Comparison of ENCODE assay signal across 8 cellular contexts in the genomic region with DNA sequence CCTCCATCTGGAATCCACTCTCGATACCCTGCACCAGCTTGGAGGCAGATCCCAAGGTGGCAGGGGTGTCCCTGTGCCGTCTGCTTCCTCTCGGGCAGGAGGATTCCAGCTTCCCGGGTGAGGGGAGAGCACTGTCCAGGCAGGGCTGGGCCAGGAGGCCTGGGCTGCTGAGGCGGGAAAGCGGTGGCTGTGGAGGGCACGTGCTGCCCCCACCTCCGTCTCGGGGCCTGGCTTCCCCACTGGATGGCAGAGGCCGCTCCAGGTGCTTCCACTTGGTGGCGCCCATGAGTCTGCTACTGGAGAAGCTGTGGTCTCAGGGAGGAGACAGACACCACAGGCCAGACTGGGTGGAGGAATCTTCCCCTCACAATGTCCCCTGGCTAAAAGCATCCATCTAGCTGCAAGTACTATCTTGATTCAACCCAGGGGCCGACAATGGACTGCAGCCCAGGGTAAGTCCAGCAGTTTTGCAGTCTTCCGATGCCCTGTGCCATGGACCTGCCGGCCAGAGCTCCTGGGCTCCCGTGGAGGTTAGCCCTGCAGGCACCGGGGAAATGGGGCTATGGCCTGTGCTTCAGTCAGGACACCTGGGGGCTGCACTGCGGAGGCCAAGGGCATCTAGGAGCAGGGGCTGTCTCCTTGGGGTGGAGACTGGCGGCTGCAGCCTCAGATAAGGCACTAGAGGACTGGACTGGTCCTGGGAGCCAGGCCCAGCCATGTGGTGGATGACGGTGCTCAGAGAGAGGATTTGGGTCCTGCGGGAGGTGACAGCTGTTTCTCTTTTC. TPM values are rescaled to one million over a fixed set of nuclear protein-coding genes. Genes with fewer than 3 reads are reported as not detected.
DNase-seq lines count a peak whose midpoint lies in the region; ATAC-seq and TF ChIP-seq lines count a peak whose summit lies in the region.

No MANE protein-coding gene starts in this region.

- no peak overlapping the region for H2AFZ ChIP-seq in DND-41 (ENCODE audit: low read depth, low read length)

- DNase-seq in DND-41, result peak; percentile 48
- DNase-seq in activated CD8-positive, alpha-beta memory T cell treated with anti-CD3 and anti-CD28 coated beads, Interleukin-2, amount 50 U/mL, for 48 hours, result peak; percentile 78
- DNase-seq in Right ventricle myocardium superior, result peak; percentile 64
- DNase-seq in stimulated activated CD4-positive, alpha-beta T cell treated with anti-CD3 and anti-CD28 coated beads, Interleukin-15, amount 100 ng/mL, for 24 hours, result peak; percentile 64
- no peak for DNase-seq in NOMO-1 (lab: John Stamatoyannopoulos, UW; ENCODE audit: unreplicated experiment in 2 of 2)

- H3K4me2 ChIP-seq in DND-41 (ENCODE audit: insufficient read depth, low read length), result no peak overlapping the region

- H4K20me1 ChIP-seq in DND-41 (ENCODE audit: insufficient read depth, low read length), result 0 out of 2 replicates have a peak, but pooled peaks cover 5% of the 10 kb centered on the region

- no peak overlapping the region for H3K4me3 ChIP-seq in DND-41 (ENCODE audit: low read depth in 1 of 2, low read length in 2 of 2)

- ATAC-seq in DND-41 (ENCODE audit: insufficient read depth, low read depth) (peak; percentile 73; the same call in 2 of the 3 replicates), Right ventricle myocardium superior (ENCODE audit: poor library complexity) (peak; percentile 20), GM18907 (IDR thresholded peaks at IDR 0.05; ENCODE audit: unreplicated experiment) (no peak), HG03280 (IDR thresholded peaks at IDR 0.05; ENCODE audit: unreplicated experiment) (no peak)

- no peak overlapping the region for H3K27ac ChIP-seq in DND-41 (ENCODE audit: low read length)

- H3K4me1 ChIP-seq in DND-41 (ENCODE audit: insufficient read depth, low read length), result no peaks in the 10 kb centered on the region

- peaks cover 18% of the 10 kb centered on the region for H3K36me3 ChIP-seq in DND-41 (ENCODE audit: insufficient read depth, low read length)

- peak; percentile 65 for TF ChIP-seq CTCF in DND-41 (IDR thresholded peaks at IDR 0.05; ENCODE audit: borderline replicate concordance, extremely low read depth, low read length, poor library complexity, severe bottlenecking)
- peak; percentile 44 for TF ChIP-seq CTCF in LNCAP (IDR thresholded peaks at IDR 0.05)

- no peaks in the 10 kb centered on the region for H3K27me3 ChIP-seq in DND-41 (ENCODE audit: insufficient read depth, low read length, poor library complexity)

- intact Hi-C loops in Right ventricle myocardium superior (cut with DNase I), result no loop called here

- H3K79me2 ChIP-seq in DND-41 (ENCODE audit: insufficient read depth, low read length), result no peaks in the 10 kb centered on the region

- H3K9me3 ChIP-seq in DND-41 (ENCODE audit: insufficient read depth, low read length, severe bottlenecking), result no peaks in the 10 kb centered on the region

- H3K9ac ChIP-seq in DND-41 (ENCODE audit: low read depth, low read length), result no peak overlapping the region

RNA-seq across cellular contexts. Expression of gene EIF4G3, which starts 41.3 kb away (rescaled TPM):
- total RNA-seq in Right ventricle myocardium superior, result 24.7 TPM

Comparison
In these comparisons a context has a peak if more than half of its experiments do, and no peak if none do; other contexts are left out.
1. ATAC-seq: peak in DND-41 (single experiment) and Right ventricle myocardium superior (single experiment); none in GM18907 (single experiment) and HG03280 (single experiment).
2. DNase-seq: peak in DND-41 (single experiment), activated CD8-positive, alpha-beta memory T cell treated with anti-CD3 and anti-CD28 coated beads, Interleukin-2, amount 50 U/mL, for 48 hours (single experiment), Right ventricle myocardium superior (single experiment) and stimulated activated CD4-positive, alpha-beta T cell treated with anti-CD3 and anti-CD28 coated beads, Interleukin-15, amount 100 ng/mL, for 24 hours (single experiment); none in NOMO-1 (0 of 2).